Comparison of ENCODE assay signal across 1 cellular context in the genomic region with DNA sequence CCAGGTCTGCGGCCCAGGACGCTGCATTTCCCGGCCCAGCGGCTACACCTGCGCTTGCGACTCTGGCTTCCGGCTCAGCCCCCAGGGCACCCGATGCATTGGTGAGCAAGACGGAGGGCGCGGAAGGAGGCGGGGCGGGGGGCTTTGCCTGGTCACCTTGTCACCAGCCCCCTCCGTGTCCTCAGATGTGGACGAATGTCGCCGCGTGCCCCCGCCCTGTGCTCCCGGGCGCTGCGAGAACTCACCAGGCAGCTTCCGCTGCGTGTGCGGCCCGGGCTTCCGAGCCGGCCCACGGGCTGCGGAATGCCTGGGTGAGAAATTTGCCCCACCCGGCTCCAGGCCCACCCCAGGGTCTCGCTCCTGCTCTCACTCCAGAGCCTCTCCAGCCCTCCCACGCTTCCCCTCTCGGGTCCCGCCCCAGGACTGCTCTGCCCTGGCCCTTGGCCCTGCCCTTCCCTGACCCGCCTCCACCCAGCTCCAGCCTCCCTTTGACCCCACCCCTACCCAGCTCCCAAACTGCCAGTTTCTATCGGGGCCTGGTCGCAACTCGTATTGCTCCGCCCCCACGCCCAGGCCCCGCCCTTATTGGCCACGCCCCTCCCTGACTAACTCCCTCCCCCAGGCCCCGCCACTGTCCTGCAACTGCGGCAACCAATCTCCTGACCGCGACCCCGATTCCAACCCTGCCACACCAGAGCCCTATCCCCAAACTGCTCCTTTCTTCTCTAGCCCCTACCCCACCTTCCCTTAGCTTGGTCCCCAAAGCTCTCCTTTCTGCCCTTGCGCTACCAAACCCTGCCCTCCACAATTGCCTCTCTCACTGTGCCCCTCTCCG.
TF ChIP-seq lines count a peak whose summit lies in the region.

No MANE protein-coding gene starts in this region.

TF ChIP-seq in HEK293, 187 proteins besides CTCF, POLR2A, EP300 and RAD21 (continued from another document):
- TF ChIP-seq FEZF1 (tag by site-specific recombination; IDR thresholded peaks at IDR 0.05) (peak; percentile 7; the same call in 1 of the 2 replicates), ZBTB48 (tag by site-specific recombination; IDR thresholded peaks at IDR 0.05) (peak; percentile 89), KLF1 (tag by site-specific recombination; IDR thresholded peaks at IDR 0.05) (peak; percentile 100), ZNF600 (tag by site-specific recombination; IDR thresholded peaks at IDR 0.05) (peak; percentile 96), ZNF776 (tag by site-specific recombination; IDR thresholded peaks at IDR 0.05; ENCODE audit: borderline replicate concordance) (no peak), ZFHX2 (tag by site-specific recombination; conservative IDR thresholded peaks at IDR 0.05) (peak; percentile 92), KLF16 (tag by site-specific recombination; IDR thresholded peaks at IDR 0.05) (peak; percentile 88), ZNF274 (IDR thresholded peaks at IDR 0.05; ENCODE audit: low read length) (no peak), ZNF274 (tag by site-specific recombination; IDR thresholded peaks at IDR 0.05; ENCODE audit: borderline replicate concordance) (0 out of 2 replicates have a peak, but pooled peaks have one; percentile 41), ZIC2 (tag by site-specific recombination; IDR thresholded peaks at IDR 0.05) (peak; percentile 46), GLIS2 (tag by site-specific recombination; IDR thresholded peaks at IDR 0.05) (peak; percentile 95), GLIS1 (tag by site-specific recombination; IDR thresholded peaks at IDR 0.05) (peak; percentile 90)
